Comparison of ENCODE assay signal across 1 cellular context in the genomic region with DNA sequence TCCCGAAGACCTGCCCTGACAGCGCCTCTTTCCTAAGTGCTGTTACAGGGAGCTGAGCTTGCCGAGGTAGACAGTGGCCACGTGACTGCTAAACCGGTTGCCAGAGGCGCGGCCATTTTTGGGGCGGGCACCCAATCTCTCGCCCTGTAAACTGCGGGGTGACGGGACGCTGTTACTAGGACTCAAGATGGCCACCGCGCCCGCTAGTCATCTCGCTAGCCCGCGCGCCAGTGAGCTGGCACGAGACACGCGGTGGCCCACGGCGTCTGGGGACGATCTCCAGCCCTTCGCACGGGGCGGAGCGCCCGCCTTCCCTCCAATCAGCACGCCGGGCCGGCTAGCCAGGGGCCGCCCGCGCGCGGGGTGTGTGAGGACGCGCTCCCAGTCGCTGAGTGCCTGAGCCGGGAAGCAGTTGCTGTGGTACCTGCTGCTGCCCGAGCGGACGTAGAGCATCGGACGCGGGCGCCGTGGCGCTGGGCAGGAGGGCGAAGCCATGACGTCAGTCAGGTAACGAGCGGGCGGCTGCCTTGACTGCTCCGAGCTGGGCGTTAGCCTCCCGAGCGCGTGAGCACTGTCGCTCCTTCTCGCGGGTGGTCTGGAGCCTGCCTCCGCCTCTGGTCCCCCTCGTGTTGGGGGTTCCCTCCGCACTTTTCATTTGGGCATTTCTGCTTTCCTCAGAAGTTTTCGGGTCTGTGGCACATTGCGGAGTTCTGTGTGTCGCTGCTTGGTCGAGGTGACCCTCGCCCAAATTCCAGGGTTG.
TF ChIP-seq lines count a peak whose summit lies in the region.

No MANE protein-coding gene starts in this region.

TF ChIP-seq in HepG2, 621 proteins besides CTCF, POLR2A, EP300 and RAD21 (continued from another document and continues in another):
- no peak for TF ChIP-seq ZSCAN22 (CRISPR knock-in tag; IDR thresholded peaks at IDR 0.05)
- no peak for TF ChIP-seq CENPX (CRISPR knock-in tag; IDR thresholded peaks at IDR 0.05)
- TF ChIP-seq ZNF207 (IDR thresholded peaks at IDR 0.05; ENCODE audit: borderline replicate concordance): no peak
- TF ChIP-seq, protein P1, sequence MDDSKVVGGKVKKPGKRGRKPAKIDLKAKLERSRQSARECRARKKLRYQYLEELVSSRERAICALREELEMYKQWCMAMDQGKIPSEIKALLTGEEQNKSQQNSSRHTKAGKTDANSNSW (CRISPR knock-in tag; IDR thresholded peaks at IDR 0.05; ENCODE audit: borderline replicate concordance): peak; percentile 83; the same call in 1 of the 2 replicates
- TF ChIP-seq, protein P2, sequence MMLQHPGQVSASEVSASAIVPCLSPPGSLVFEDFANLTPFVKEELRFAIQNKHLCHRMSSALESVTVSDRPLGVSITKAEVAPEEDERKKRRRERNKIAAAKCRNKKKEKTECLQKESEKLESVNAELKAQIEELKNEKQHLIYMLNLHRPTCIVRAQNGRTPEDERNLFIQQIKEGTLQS (CRISPR knock-in tag; IDR thresholded peaks at IDR 0.05): peak; percentile 35; the same call in 1 of the 2 replicates
- TF ChIP-seq SALL2 (CRISPR knock-in tag; IDR thresholded peaks at IDR 0.05): peak; percentile 90
- TF ChIP-seq ONECUT2 (CRISPR knock-in tag; IDR thresholded peaks at IDR 0.05): no peak
- peak; percentile 42; the same call in 1 of the 2 replicates for TF ChIP-seq ELF1 (CRISPR knock-in tag; IDR thresholded peaks at IDR 0.05)
- no peak for TF ChIP-seq SP1 (IDR thresholded peaks at IDR 0.05)
- peak; percentile 68; the same call in 1 of the 2 replicates for TF ChIP-seq SP1 (CRISPR knock-in tag; IDR thresholded peaks at IDR 0.05)
- peak; percentile 84; the same call in 1 of the 2 replicates for TF ChIP-seq ZNF766 (CRISPR knock-in tag; IDR thresholded peaks at IDR 0.05; ENCODE audit: borderline replicate concordance)
- TF ChIP-seq, protein P3, sequence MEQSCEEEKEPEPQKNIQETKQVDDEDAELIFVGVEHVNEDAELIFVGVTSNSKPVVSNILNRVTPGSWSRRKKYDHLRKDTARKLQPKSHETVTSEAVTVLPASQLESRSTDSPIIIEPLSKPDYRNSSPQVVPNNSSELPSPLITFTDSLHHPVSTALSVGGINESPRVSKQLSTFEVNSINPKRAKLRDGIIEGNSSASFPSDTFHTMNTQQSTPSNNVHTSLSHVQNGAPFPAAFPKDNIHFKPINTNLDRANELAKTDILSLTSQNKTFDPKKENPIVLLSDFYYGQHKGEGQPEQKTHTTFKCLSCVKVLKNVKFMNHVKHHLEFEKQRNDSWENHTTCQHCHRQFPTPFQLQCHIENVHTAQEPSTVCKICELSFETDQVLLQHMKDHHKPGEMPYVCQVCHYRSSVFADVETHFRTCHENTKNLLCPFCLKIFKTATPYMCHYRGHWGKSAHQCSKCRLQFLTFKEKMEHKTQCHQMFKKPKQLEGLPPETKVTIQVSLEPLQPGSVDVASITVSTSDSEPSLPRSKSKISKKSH (CRISPR knock-in tag; IDR thresholded peaks at IDR 0.05; ENCODE audit: borderline replicate concordance): peak; percentile 94
- no peak for TF ChIP-seq U2AF2 (IDR thresholded peaks at IDR 0.05; ENCODE audit: low read depth, low read length)
- peak; percentile 84 for TF ChIP-seq FOXC1 (CRISPR knock-in tag; IDR thresholded peaks at IDR 0.05; ENCODE audit: borderline replicate concordance)
- peak; percentile 11; the same call in 1 of the 2 replicates for TF ChIP-seq DPF2 (CRISPR knock-in tag; IDR thresholded peaks at IDR 0.05; ENCODE audit: borderline replicate concordance, low read depth)
- 0 out of 2 replicates have a peak, but pooled peaks have one; percentile 15 for TF ChIP-seq FOXM1 (CRISPR knock-in tag; IDR thresholded peaks at IDR 0.05)
- TF ChIP-seq, protein P4, sequence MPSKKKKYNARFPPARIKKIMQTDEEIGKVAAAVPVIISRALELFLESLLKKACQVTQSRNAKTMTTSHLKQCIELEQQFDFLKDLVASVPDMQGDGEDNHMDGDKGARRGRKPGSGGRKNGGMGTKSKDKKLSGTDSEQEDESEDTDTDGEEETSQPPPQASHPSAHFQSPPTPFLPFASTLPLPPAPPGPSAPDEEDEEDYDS (CRISPR knock-in tag; IDR thresholded peaks at IDR 0.05): peak; percentile 84
- peak; percentile 92 for TF ChIP-seq ZNF883 (CRISPR knock-in tag; IDR thresholded peaks at IDR 0.05; ENCODE audit: not compliant biosample characterization)
- TF ChIP-seq GABPB1 (CRISPR knock-in tag; IDR thresholded peaks at IDR 0.05): peak; percentile 84
- TF ChIP-seq ZNF644 (CRISPR knock-in tag; IDR thresholded peaks at IDR 0.05; ENCODE audit: low read depth): peak; percentile 54; the same call in 1 of the 2 replicates
- no peak for TF ChIP-seq FOXA1 (IDR thresholded peaks at IDR 0.05)
- TF ChIP-seq FOXA1 (CRISPR knock-in tag; IDR thresholded peaks at IDR 0.05): peak; percentile 52
- TF ChIP-seq ZNF792 (CRISPR knock-in tag; IDR thresholded peaks at IDR 0.05): peak; percentile 88
- peak; percentile 78; the same call in 1 of the 2 replicates for TF ChIP-seq ZNF138 (CRISPR knock-in tag; IDR thresholded peaks at IDR 0.05; ENCODE audit: low read depth)
- TF ChIP-seq MEIS1 (CRISPR knock-in tag; IDR thresholded peaks at IDR 0.05; ENCODE audit: borderline replicate concordance): peak; percentile 93; the same call in 1 of the 2 replicates
- 0 out of 2 replicates have a peak, but pooled peaks have one; percentile 4 for TF ChIP-seq ZNF33A (CRISPR knock-in tag; IDR thresholded peaks at IDR 0.05; ENCODE audit: borderline replicate concordance)
- peak; percentile 65 for TF ChIP-seq ZFX (CRISPR knock-in tag; IDR thresholded peaks at IDR 0.05; ENCODE audit: low read depth)
- TF ChIP-seq ZNF256 (CRISPR knock-in tag; conservative IDR thresholded peaks at IDR 0.05): peak; percentile 92; the same call in 1 of the 2 replicates
- TF ChIP-seq, protein P5, sequence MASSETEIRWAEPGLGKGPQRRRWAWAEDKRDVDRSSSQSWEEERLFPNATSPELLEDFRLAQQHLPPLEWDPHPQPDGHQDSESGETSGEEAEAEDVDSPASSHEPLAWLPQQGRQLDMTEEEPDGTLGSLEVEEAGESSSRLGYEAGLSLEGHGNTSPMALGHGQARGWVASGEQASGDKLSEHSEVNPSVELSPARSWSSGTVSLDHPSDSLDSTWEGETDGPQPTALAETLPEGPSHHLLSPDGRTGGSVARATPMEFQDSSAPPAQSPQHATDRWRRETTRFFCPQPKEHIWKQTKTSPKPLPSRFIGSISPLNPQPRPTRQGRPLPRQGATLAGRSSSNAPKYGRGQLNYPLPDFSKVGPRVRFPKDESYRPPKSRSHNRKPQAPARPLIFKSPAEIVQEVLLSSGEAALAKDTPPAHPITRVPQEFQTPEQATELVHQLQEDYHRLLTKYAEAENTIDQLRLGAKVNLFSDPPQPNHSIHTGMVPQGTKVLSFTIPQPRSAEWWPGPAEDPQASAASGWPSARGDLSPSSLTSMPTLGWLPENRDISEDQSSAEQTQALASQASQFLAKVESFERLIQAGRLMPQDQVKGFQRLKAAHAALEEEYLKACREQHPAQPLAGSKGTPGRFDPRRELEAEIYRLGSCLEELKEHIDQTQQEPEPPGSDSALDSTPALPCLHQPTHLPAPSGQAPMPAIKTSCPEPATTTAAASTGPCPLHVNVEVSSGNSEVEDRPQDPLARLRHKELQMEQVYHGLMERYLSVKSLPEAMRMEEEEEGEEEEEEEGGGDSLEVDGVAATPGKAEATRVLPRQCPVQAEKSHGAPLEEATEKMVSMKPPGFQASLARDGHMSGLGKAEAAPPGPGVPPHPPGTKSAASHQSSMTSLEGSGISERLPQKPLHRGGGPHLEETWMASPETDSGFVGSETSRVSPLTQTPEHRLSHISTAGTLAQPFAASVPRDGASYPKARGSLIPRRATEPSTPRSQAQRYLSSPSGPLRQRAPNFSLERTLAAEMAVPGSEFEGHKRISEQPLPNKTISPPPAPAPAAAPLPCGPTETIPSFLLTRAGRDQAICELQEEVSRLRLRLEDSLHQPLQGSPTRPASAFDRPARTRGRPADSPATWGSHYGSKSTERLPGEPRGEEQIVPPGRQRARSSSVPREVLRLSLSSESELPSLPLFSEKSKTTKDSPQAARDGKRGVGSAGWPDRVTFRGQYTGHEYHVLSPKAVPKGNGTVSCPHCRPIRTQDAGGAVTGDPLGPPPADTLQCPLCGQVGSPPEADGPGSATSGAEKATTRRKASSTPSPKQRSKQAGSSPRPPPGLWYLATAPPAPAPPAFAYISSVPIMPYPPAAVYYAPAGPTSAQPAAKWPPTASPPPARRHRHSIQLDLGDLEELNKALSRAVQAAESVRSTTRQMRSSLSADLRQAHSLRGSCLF (CRISPR knock-in tag; IDR thresholded peaks at IDR 0.05; ENCODE audit: borderline replicate concordance): no peak
- 0 out of 2 replicates have a peak, but pooled peaks have one; percentile 36 for TF ChIP-seq ZSCAN29 (CRISPR knock-in tag; conservative IDR thresholded peaks at IDR 0.05)
- TF ChIP-seq NR2F1 (CRISPR knock-in tag; IDR thresholded peaks at IDR 0.05): no peak
- TF ChIP-seq, protein P6, sequence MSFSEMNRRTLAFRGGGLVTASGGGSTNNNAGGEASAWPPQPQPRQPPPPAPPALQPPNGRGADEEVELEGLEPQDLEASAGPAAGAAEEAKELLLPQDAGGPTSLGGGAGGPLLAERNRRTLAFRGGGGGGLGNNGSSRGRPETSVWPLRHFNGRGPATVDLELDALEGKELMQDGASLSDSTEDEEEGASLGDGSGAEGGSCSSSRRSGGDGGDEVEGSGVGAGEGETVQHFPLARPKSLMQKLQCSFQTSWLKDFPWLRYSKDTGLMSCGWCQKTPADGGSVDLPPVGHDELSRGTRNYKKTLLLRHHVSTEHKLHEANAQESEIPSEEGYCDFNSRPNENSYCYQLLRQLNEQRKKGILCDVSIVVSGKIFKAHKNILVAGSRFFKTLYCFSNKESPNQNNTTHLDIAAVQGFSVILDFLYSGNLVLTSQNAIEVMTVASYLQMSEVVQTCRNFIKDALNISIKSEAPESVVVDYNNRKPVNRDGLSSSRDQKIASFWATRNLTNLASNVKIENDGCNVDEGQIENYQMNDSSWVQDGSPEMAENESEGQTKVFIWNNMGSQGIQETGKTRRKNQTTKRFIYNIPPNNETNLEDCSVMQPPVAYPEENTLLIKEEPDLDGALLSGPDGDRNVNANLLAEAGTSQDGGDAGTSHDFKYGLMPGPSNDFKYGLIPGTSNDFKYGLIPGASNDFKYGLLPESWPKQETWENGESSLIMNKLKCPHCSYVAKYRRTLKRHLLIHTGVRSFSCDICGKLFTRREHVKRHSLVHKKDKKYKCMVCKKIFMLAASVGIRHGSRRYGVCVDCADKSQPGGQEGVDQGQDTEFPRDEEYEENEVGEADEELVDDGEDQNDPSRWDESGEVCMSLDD (CRISPR knock-in tag; IDR thresholded peaks at IDR 0.05; ENCODE audit: borderline replicate concordance): peak; percentile 92
- TF ChIP-seq, protein P7, sequence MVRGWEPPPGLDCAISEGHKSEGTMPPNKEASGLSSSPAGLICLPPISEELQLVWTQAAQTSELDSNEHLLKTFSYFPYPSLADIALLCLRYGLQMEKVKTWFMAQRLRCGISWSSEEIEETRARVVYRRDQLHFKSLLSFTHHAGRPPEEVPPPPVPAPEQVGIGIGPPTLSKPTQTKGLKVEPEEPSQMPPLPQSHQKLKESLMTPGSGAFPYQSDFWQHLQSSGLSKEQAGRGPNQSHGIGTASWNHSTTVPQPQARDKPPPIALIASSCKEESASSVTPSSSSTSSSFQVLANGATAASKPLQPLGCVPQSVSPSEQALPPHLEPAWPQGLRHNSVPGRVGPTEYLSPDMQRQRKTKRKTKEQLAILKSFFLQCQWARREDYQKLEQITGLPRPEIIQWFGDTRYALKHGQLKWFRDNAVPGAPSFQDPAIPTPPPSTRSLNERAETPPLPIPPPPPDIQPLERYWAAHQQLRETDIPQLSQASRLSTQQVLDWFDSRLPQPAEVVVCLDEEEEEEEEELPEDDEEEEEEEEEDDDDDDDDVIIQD (CRISPR knock-in tag; IDR thresholded peaks at IDR 0.05; ENCODE audit: low read depth): peak; percentile 73
- TF ChIP-seq, protein P8, sequence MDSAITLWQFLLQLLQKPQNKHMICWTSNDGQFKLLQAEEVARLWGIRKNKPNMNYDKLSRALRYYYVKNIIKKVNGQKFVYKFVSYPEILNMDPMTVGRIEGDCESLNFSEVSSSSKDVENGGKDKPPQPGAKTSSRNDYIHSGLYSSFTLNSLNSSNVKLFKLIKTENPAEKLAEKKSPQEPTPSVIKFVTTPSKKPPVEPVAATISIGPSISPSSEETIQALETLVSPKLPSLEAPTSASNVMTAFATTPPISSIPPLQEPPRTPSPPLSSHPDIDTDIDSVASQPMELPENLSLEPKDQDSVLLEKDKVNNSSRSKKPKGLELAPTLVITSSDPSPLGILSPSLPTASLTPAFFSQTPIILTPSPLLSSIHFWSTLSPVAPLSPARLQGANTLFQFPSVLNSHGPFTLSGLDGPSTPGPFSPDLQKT (CRISPR knock-in tag; IDR thresholded peaks at IDR 0.05; ENCODE audit: borderline replicate concordance): no peak
- peak; percentile 89; the same call in 1 of the 2 replicates for TF ChIP-seq NRL (CRISPR knock-in tag; IDR thresholded peaks at IDR 0.05; ENCODE audit: borderline replicate concordance)
- TF ChIP-seq CCDC6 (CRISPR knock-in tag; IDR thresholded peaks at IDR 0.05): peak; percentile 92
- TF ChIP-seq PAF1 (CRISPR knock-in tag; IDR thresholded peaks at IDR 0.05): no peak; the same call in 1 of the 2 replicates
- TF ChIP-seq KDM5A (IDR thresholded peaks at IDR 0.05; ENCODE audit: borderline replicate concordance, low read length): 0 out of 2 replicates have a peak, but pooled peaks have one; percentile 54
- TF ChIP-seq, protein P9, sequence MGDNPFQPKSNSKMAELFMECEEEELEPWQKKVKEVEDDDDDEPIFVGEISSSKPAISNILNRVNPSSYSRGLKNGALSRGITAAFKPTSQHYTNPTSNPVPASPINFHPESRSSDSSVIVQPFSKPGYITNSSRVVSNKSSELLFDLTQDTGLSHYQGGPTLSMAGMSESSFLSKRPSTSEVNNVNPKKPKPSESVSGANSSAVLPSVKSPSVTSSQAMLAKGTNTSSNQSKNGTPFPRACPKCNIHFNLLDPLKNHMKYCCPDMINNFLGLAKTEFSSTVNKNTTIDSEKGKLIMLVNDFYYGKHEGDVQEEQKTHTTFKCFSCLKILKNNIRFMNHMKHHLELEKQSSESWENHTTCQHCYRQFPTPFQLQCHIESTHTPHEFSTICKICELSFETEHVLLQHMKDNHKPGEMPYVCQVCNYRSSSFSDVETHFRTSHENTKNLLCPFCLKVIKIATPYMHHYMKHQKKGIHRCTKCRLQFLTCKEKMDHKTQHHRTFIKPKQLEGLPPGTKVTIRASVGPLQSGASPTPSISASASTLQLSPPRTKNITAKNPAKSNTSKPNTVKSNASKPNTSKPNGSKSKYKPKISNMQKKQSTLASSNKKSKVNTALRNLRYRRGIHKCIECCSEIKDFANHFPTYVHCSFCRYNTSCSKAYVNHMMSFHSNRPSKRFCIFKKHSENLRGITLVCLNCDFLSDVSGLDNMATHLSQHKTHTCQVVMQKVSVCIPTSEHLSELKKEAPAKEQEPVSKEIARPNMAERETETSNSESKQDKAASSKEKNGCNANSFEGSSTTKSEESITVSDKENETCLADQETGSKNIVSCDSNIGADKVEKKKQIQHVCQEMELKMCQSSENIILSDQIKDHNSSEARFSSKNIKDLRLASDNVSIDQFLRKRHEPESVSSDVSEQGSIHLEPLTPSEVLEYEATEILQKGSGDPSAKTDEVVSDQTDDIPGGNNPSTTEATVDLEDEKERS (CRISPR knock-in tag; IDR thresholded peaks at IDR 0.05): peak; percentile 93
- no peak for TF ChIP-seq CHD4 (IDR thresholded peaks at IDR 0.05; ENCODE audit: borderline replicate concordance, low read length)
- peak; percentile 90 for TF ChIP-seq CBFB (CRISPR knock-in tag; IDR thresholded peaks at IDR 0.05)
- peak; percentile 27; the same call in 1 of the 2 replicates for TF ChIP-seq MTF1 (CRISPR knock-in tag; IDR thresholded peaks at IDR 0.05)
- TF ChIP-seq NR2F6 (IDR thresholded peaks at IDR 0.05): no peak
- TF ChIP-seq NR2F6 (CRISPR knock-in tag; IDR thresholded peaks at IDR 0.05): peak; percentile 48; the same call in 1 of the 2 replicates
- TF ChIP-seq ZNF460 (CRISPR knock-in tag; IDR thresholded peaks at IDR 0.05; ENCODE audit: borderline replicate concordance): 0 out of 2 replicates have a peak, but pooled peaks have one; percentile 58
